Comparison of ENCODE assay signal across 7 cellular contexts in the genomic region with DNA sequence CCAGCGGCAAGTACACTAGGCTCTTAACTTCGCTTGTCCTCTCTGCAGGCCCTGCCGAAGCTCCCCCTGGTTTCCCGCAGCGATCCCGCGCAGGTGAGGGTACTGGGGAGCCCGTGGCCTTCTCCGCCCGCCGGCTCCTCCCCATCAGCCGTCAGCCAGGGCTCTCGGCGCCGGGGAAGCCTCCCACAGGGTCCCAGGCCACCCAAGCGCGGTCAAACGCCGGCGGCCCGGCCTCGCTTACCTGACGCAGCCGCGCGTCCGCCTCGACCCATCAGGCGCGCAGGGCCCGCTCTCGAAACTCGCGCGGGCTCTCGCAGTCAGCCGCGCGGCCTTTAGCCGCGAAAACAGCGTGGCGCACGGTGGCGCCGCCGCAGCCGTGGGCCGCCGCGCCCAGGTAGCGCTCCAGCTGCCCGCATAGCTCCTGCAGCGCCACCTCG. TPM values are rescaled to one million over a fixed set of nuclear protein-coding genes. Genes with fewer than 3 reads are reported as not detected.
A peak's percentile ranks its signal among the peaks of the same experiment; 100 is the strongest.
DNase-seq lines count a peak whose midpoint lies in the region; ATAC-seq and TF ChIP-seq lines count a peak whose summit lies in the region.
"Not testable (repeated sequence)": the region's sequence is repeated elsewhere in the genome, so short reads cannot be mapped to it uniquely, and the experiment has no call there.

No MANE protein-coding gene starts in this region.

- H3K4me3 ChIP-seq in left lung = not testable (repeated sequence)

- not testable (repeated sequence) for H3K27ac ChIP-seq in left lung

- H3K4me1 ChIP-seq in left lung = not testable (repeated sequence)

- not testable (repeated sequence) for TF ChIP-seq CTCF in left lung (IDR thresholded peaks at IDR 0.05)

- H3K36me3 Mint-ChIP-seq in activated T-cell treated with anti-CD3 and anti-CD28 coated beads, Interleukin-2, amount 50 U/mL, for 72 hours (ENCODE audit: insufficient read depth in 2 of 2) = not testable (repeated sequence)

- peak; percentile 35 for ATAC-seq in GM18868 (IDR thresholded peaks at IDR 0.05; ENCODE audit: unreplicated experiment)
- peak; percentile 28 for ATAC-seq in GM21360 (IDR thresholded peaks at IDR 0.05; ENCODE audit: unreplicated experiment)
- ATAC-seq in HG02571 (IDR thresholded peaks at IDR 0.05; ENCODE audit: unreplicated experiment) = peak; percentile 26
- peak; percentile 33 for ATAC-seq in HG03039 (IDR thresholded peaks at IDR 0.05; ENCODE audit: unreplicated experiment)
- ATAC-seq in HG03457 (IDR thresholded peaks at IDR 0.05; ENCODE audit: unreplicated experiment) = peak; percentile 24
- peak; percentile 7 to 26 for ATAC-seq in activated T-cell treated with anti-CD3 and anti-CD28 coated beads, Interleukin-2, amount 50 U/mL, for 72 hours (replicated peaks in 1 of 2)
- ATAC-seq in left lung = peak; percentile 13

- H3K9me3 ChIP-seq in left lung = not testable (repeated sequence)

- not testable (repeated sequence) for H3K36me3 ChIP-seq in left lung

- H3K27me3 ChIP-seq in left lung = not testable (repeated sequence)

- not testable (repeated sequence) for H3K4me1 Mint-ChIP-seq in activated T-cell treated with anti-CD3 and anti-CD28 coated beads, Interleukin-2, amount 50 U/mL, for 72 hours (ENCODE audit: low read depth)

- H3K27me3 Mint-ChIP-seq in activated T-cell treated with anti-CD3 and anti-CD28 coated beads, Interleukin-2, amount 50 U/mL, for 72 hours (ENCODE audit: low read depth) = not testable (repeated sequence)

- intact Hi-C loops in left lung (cut with DNase I) = not testable (repeated sequence)

- not testable (repeated sequence) for H3K27ac Mint-ChIP-seq in activated T-cell treated with anti-CD3 and anti-CD28 coated beads, Interleukin-2, amount 50 U/mL, for 72 hours

- not testable (repeated sequence) for H3K9me3 Mint-ChIP-seq in activated T-cell treated with anti-CD3 and anti-CD28 coated beads, Interleukin-2, amount 50 U/mL, for 72 hours

- H3K4me3 Mint-ChIP-seq in activated T-cell treated with anti-CD3 and anti-CD28 coated beads, Interleukin-2, amount 50 U/mL, for 72 hours = not testable (repeated sequence)

- not testable (repeated sequence) for DNase-seq in activated T-cell treated with anti-CD3 and anti-CD28 coated beads, Interleukin-2, amount 50 U/mL, for 72 hours; left lung

RNA-seq across cellular contexts. Expression of a gene that starts 57.2 kb away (rescaled TPM):
- 1 to 10 TPM; 4.4 to 6.5 TPM for total RNA-seq in activated T-cell treated with anti-CD3 and anti-CD28 coated beads, Interleukin-2, amount 50 U/mL, for 72 hours
- 1 to 10 TPM; 7.4 to 9.6 TPM for total RNA-seq in left lung
